ENCODE assay signal across 8 cellular contexts in genomic region chr9:131410051-131410491, GRCh38. TPM values are rescaled to one million over a fixed set of nuclear protein-coding genes. Genes with fewer than 3 reads are reported as not detected.
DNase-seq lines count a peak whose midpoint lies in the region; ATAC-seq, FAIRE-seq and TF ChIP-seq lines count a peak whose summit lies in the region.

No MANE protein-coding gene starts in this region.

- no peak for FAIRE-seq in frontal cortex (lab: Jason Lieb, UNC)

- H3K4me1 Mint-ChIP-seq in activated T-cell treated with anti-CD3 and anti-CD28 coated beads, Interleukin-2, amount 50 U/mL, for 72 hours (ENCODE audit: low read depth) = peaks cover 83% of the 10 kb centered on the region

- peak overlapping the region; percentile 95 for H3K27ac Mint-ChIP-seq in activated T-cell treated with anti-CD3 and anti-CD28 coated beads, Interleukin-2, amount 50 U/mL, for 72 hours

- no peak for TF ChIP-seq CTCF in 22Rv1 (IDR thresholded peaks at IDR 0.05)

- H3K27me3 Mint-ChIP-seq in activated T-cell treated with anti-CD3 and anti-CD28 coated beads, Interleukin-2, amount 50 U/mL, for 72 hours (ENCODE audit: low read depth) = no peaks in the 10 kb centered on the region

- H3K36me3 Mint-ChIP-seq in activated T-cell treated with anti-CD3 and anti-CD28 coated beads, Interleukin-2, amount 50 U/mL, for 72 hours (ENCODE audit: insufficient read depth in 2 of 2) = peaks cover 0 to 17% of the 10 kb centered on the region in 2 donors

- H3K4me3 Mint-ChIP-seq in activated T-cell treated with anti-CD3 and anti-CD28 coated beads, Interleukin-2, amount 50 U/mL, for 72 hours = peak overlapping the region; percentile 84 to 86

- DNase-seq in Kasumi-1 (lab: John Stamatoyannopoulos, UW) = peak; percentile 80 to 85
- peak; percentile 40 to 42 for DNase-seq in activated T-cell treated with anti-CD3 and anti-CD28 coated beads, Interleukin-2, amount 50 U/mL, for 72 hours
- peak; percentile 63 for DNase-seq in iris pigment epithelial cell (ENCODE audit: low read depth)
- no peak for DNase-seq in NCI-H345 treated with DMSO at 0.1 percent for 48 hours (lab: John Stamatoyannopoulos, UW; ENCODE audit: unreplicated experiment)
- no peak for DNase-seq in frontal cortex (ENCODE audit: low spot score in 2 of 2)
- DNase-seq in cerebellar cortex (ENCODE audit: low spot score) = no peak

- H3K9me3 Mint-ChIP-seq in activated T-cell treated with anti-CD3 and anti-CD28 coated beads, Interleukin-2, amount 50 U/mL, for 72 hours = peaks cover 0 to 1% of the 10 kb centered on the region in 2 donors

- ATAC-seq in activated T-cell treated with anti-CD3 and anti-CD28 coated beads, Interleukin-2, amount 50 U/mL, for 72 hours (replicated peaks in 1 of 2) = peak; percentile 17 to 25
- ATAC-seq in GM18907 (IDR thresholded peaks at IDR 0.05; ENCODE audit: unreplicated experiment) = no peak

- H3K27ac ChIP-seq in 22Rv1 = peak overlapping the region; percentile 69; the same call in 1 of the 2 replicates

RNA-seq across cellular contexts. Expression of gene PRRC2B, which starts 16.2 kb away (rescaled TPM):
- 100 to 1,000 TPM; 179 to 214 TPM for total RNA-seq in activated T-cell treated with anti-CD3 and anti-CD28 coated beads, Interleukin-2, amount 50 U/mL, for 72 hours
- total RNA-seq in frontal cortex = 117 TPM

Comparison
In these comparisons a context has a peak if more than half of its experiments do, and no peak if none do; other contexts are left out.
1. DNase-seq: peak in Kasumi-1 (2 of 2), activated T-cell treated with anti-CD3 and anti-CD28 coated beads, Interleukin-2, amount 50 U/mL, for 72 hours (2 of 2) and iris pigment epithelial cell (single experiment); none in NCI-H345 treated with DMSO at 0.1 percent for 48 hours (single experiment), frontal cortex (0 of 2) and cerebellar cortex (single experiment).